In genomic region chr17:1143573-1143972, GRCh38 we compare ENCODE assay signal across 12 cellular contexts. TPM values are rescaled to one million over a fixed set of nuclear protein-coding genes. Genes with fewer than 3 reads are reported as not detected.
DNase-seq lines count a peak whose midpoint lies in the region; ATAC-seq and TF ChIP-seq lines count a peak whose summit lies in the region.
"Had no signal": no experiment of that assay in that cellular context is flagged by ENCODE, and none has a peak within 500 bp of the region (broad histone marks: within the 10 kb centered on the region; RNA-seq: fewer than 3 reads in every experiment).

No MANE protein-coding gene starts in this region.

- H3K27me3 Mint-ChIP-seq in progenitor cell of endocrine pancreas, result peaks cover 4% of the 10 kb centered on the region
- H3K27me3 Mint-ChIP-seq: activated naive CD8-positive, alpha-beta T cell treated with anti-CD3 and anti-CD28 coated beads for 36 hours had no signal

- no peak for TF ChIP-seq CTCF in progenitor cell of endocrine pancreas (IDR thresholded peaks at IDR 0.05; ENCODE audit: unreplicated experiment)

- no peak overlapping the region for H3K4me3 Mint-ChIP-seq in progenitor cell of endocrine pancreas (ENCODE audit: low read depth)
- H3K4me3 Mint-ChIP-seq: activated naive CD8-positive, alpha-beta T cell treated with anti-CD3 and anti-CD28 coated beads for 36 hours had no signal

- no peaks in the 10 kb centered on the region for H3K9me3 Mint-ChIP-seq in progenitor cell of endocrine pancreas (ENCODE audit: low read depth)

- H3K36me3 Mint-ChIP-seq in progenitor cell of endocrine pancreas (ENCODE audit: insufficient read depth), result peaks cover 6% of the 10 kb centered on the region
- H3K36me3 Mint-ChIP-seq: activated naive CD8-positive, alpha-beta T cell treated with anti-CD3 and anti-CD28 coated beads for 36 hours had no signal

- DNase-seq in NCI-H1417 (lab: John Stamatoyannopoulos, UW) (peak; percentile 16 to 69 (median 63)), NCI-H1417 treated with DMSO at 0.1 percent for 48 hours (lab: John Stamatoyannopoulos, UW) (no peak), NCI-H82 (lab: John Stamatoyannopoulos, UW) (peak; percentile 100), fibroblast of peridontal ligament (ENCODE audit: extremely low read depth) (peak; percentile 33), progenitor cell of endocrine pancreas (ENCODE audit: low spot score, unreplicated experiment) (no peak), superior temporal gyrus (ENCODE audit: extremely low spot score) (no peak)
- DNase-seq: activated naive CD8-positive, alpha-beta T cell treated with anti-CD3 and anti-CD28 coated beads for 36 hours; left cardiac atrium; NCI-H2107; upper lobe of right lung had no signal

- H3K4me1 Mint-ChIP-seq in progenitor cell of endocrine pancreas (ENCODE audit: low read depth), result peaks cover 11% of the 10 kb centered on the region
- H3K4me1 Mint-ChIP-seq: activated naive CD8-positive, alpha-beta T cell treated with anti-CD3 and anti-CD28 coated beads for 36 hours had no signal

- peak overlapping the region; percentile 33 for H3K27ac Mint-ChIP-seq in progenitor cell of endocrine pancreas
- H3K27ac Mint-ChIP-seq: activated naive CD8-positive, alpha-beta T cell treated with anti-CD3 and anti-CD28 coated beads for 36 hours had no signal

- ATAC-seq in GM21737 (IDR thresholded peaks at IDR 0.05; ENCODE audit: unreplicated experiment) (no peak), GM21723 (IDR thresholded peaks at IDR 0.05; ENCODE audit: unreplicated experiment) (no peak)
- ATAC-seq: upper lobe of right lung had no signal

RNA-seq across cellular contexts. Expression of gene ABR, which starts 36.2 kb away (rescaled TPM):
- 61.0 and 64.6 TPM in 2 replicates for total RNA-seq in progenitor cell of endocrine pancreas

Comparison
In these comparisons a context has a peak if more than half of its experiments do, and no peak if none do; other contexts are left out.
1. DNase-seq: peak in NCI-H1417 (3 of 3), NCI-H82 (single experiment) and fibroblast of peridontal ligament (single experiment); none in NCI-H1417 treated with DMSO at 0.1 percent for 48 hours (single experiment), progenitor cell of endocrine pancreas (single experiment) and superior temporal gyrus (single experiment).